ENCODE assay signal across 8 cellular contexts in the genomic region with DNA sequence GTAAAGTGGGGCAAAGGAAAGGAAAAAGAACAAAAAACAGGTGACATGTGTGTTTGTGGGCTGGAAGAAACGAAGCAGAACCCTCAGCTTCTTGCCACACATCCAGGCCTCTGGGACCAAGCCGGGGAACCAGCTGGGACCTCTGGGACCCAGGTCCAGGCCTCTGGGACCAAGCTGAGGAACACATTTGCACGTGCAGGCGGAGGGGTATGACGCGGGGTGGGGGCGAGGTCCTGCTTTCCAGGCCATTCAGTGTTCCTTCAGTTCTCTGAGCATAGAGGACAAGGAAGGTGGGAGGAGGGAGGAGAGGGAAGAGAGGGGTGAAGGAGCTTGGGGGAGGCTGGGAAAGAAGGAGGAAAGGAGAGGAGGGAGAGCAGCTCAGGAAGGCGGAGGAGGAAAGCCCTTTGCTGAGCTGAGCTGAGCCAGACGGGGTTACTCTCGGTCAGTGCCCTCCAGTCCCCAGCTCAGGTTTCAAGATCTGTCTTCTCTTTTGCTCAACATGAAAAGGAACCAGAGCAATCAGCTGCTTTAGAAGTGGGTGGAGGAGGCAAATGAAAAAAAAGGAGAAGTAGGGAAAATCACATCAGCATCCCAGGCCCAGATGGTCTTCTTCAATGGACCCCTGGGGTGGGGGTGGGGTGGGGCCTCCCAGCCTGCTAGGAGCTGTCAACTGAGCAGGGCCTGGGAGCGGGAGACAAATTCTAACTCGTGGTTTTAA. TPM values are rescaled to one million over a fixed set of nuclear protein-coding genes. Genes with fewer than 3 reads are reported as not detected.
DNase-seq lines count a peak whose midpoint lies in the region; ATAC-seq and TF ChIP-seq lines count a peak whose summit lies in the region.

No MANE protein-coding gene starts in this region.

- peak overlapping the region; percentile 75 for H3K27ac ChIP-seq in ACC112 (ENCODE audit: low read depth, low read length)
- peak overlapping the region; percentile 19 to 85 (median 53) for H3K27ac ChIP-seq in right lobe of liver
- peak overlapping the region; percentile 42 for H3K27ac ChIP-seq in thymus (ENCODE audit: low read depth)

- intact Hi-C loops in right lobe of liver (cut with DNase I), result loop anchor here in 1 of 2 donors (10.0 kb wide), 1 partner anchor 286 kb away; no protein-coding TSS in a partner anchor

- no peaks in the 10 kb centered on the region for H3K27me3 ChIP-seq in ACC112 (ENCODE audit: insufficient read depth, low read length)
- no peaks in the 10 kb centered on the region for H3K27me3 ChIP-seq in right lobe of liver
- no peaks in the 10 kb centered on the region for H3K27me3 ChIP-seq in thymus (ENCODE audit: control insufficient read depth, insufficient read depth)

- H3K4me3 ChIP-seq in ACC112 (ENCODE audit: low read depth, low read length) (no peak overlapping the region), cardiac fibroblast (replicated peaks in 1 of 2; ENCODE audit: low read depth in 2 of 2, low read length in 2 of 2) (no peak overlapping the region), right lobe of liver (no peak overlapping the region), thymus (ENCODE audit: low read length) (no peak overlapping the region)

- no peak overlapping the region for H2AFZ ChIP-seq in ACC112 (ENCODE audit: low read length, unreplicated experiment)

- no peak for TF ChIP-seq POLR2A in right lobe of liver (IDR thresholded peaks at IDR 0.05)

- H3K9me3 ChIP-seq in right lobe of liver (no peaks in the 10 kb centered on the region), thymus (ENCODE audit: control insufficient read depth) (no peaks in the 10 kb centered on the region)

- ATAC-seq in GM19035 (IDR thresholded peaks at IDR 0.05; ENCODE audit: unreplicated experiment) (peak; percentile 88), HG03103 (IDR thresholded peaks at IDR 0.05; ENCODE audit: low read depth, unreplicated experiment) (peak; percentile 94), right lobe of liver (peak; percentile 64 to 79 (median 74))

- H3K36me3 ChIP-seq in ACC112 (ENCODE audit: insufficient read depth, low read length) (no peaks in the 10 kb centered on the region), right lobe of liver (peaks cover 0 to 40% (median 14%) of the 10 kb centered on the region in 4 donors), thymus (ENCODE audit: control insufficient read depth, insufficient read depth) (peaks cover 67% of the 10 kb centered on the region)

- no peak for TF ChIP-seq CTCF in cardiac fibroblast (IDR thresholded peaks at IDR 0.05; ENCODE audit: low read depth, low read length)
- no peak for TF ChIP-seq CTCF in right lobe of liver (IDR thresholded peaks at IDR 0.05)

- peak; percentile 64 for DNase-seq in NCI-H82 (lab: John Stamatoyannopoulos, UW)
- DNase-seq in cardiac fibroblast (ENCODE audit: low read depth in 2 of 2), result peak; percentile 88 to 93
- DNase-seq in right lobe of liver, result peak; percentile 55 to 69 (median 65)
- no peak for DNase-seq in COLO668 (lab: John Stamatoyannopoulos, UW; ENCODE audit: unreplicated experiment)

- peaks cover 80% of the 10 kb centered on the region for H3K4me1 ChIP-seq in ACC112 (ENCODE audit: control insufficient read depth, insufficient read depth, low read length, unreplicated experiment)
- H3K4me1 ChIP-seq in right lobe of liver, result peaks cover 0 to 96% (median 50%) of the 10 kb centered on the region in 4 donors
- peaks cover 2% of the 10 kb centered on the region for H3K4me1 ChIP-seq in thymus (ENCODE audit: control insufficient read depth, insufficient read depth, low read length)

- no peaks in the 10 kb centered on the region for H3K79me2 ChIP-seq in ACC112 (ENCODE audit: control insufficient read depth, insufficient read depth, low read length, unreplicated experiment)

- WGBS in right lobe of liver (ENCODE audit: insufficient coverage, low coverage, low lambda C conversion rate, missing lambda C conversion rate), result 15% methylated on average over 11 of the region's 12 CpGs
- 80% methylated on average over 12 of the region's 12 CpGs for WGBS in thymus

RNA-seq across cellular contexts. Expression of a gene that starts 59.1 kb away (rescaled TPM):
- total RNA-seq in right lobe of liver, result 100 to 1,000 TPM in 1 of 6 experiments, 10 to 100 TPM in 5; 45.8 to 107 (median 61.4) TPM
- 25.9 TPM for polyA plus RNA-seq in thymus
